8 cellular contexts compared by ENCODE assay signal in the genomic region with DNA sequence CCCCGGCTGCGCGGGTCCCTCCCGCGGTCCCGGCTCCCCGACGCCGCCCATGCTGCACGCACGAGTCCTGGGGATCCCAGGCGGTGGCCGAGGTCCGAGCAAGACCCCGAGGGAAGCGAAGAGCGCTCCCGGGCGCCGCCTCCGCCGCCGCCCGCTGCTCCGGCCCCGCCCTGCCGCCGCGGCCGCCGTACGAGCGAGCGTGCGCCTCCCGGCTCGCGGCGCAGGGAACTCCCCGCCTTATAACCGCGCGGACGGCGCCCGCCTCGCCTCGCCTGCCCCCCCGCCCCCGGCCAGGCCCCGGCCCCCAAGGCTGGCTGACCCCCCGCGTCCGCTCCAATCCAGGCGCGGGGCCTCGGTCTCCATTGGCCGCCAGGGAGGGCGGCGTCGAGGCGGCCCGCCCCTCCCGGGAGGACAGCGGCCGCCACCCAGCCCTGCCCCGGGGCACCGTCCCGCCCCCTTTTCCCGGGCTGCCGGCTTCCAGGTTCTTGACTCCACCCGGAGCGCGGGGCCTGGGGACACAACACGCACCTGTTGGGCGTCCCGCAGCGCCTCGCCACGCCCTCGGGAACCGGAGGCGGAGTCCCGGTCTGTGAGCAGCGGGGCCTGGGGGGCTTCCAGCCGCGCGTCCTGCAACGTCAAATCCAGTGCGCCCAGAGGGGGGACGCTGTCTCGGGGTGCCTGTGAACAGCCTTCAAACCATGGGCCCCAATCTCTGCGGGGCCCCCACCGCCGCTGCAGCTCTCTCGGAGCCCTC. TPM values are rescaled to one million over a fixed set of nuclear protein-coding genes. Genes with fewer than 3 reads are reported as not detected.
DNase-seq lines count a peak whose midpoint lies in the region; ATAC-seq and TF ChIP-seq lines count a peak whose summit lies in the region.

A gene with protein sequence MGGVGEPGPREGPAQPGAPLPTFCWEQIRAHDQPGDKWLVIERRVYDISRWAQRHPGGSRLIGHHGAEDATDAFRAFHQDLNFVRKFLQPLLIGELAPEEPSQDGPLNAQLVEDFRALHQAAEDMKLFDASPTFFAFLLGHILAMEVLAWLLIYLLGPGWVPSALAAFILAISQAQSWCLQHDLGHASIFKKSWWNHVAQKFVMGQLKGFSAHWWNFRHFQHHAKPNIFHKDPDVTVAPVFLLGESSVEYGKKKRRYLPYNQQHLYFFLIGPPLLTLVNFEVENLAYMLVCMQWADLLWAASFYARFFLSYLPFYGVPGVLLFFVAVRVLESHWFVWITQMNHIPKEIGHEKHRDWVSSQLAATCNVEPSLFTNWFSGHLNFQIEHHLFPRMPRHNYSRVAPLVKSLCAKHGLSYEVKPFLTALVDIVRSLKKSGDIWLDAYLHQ (minus strand): TSS at position 215 of the 754 bp plus-strand sequence. CDS start 164 bp downstream, at position 51.

- no peaks in the 10 kb centered on the region for H3K36me3 ChIP-seq in HAP-1 (replicated peaks)
- no peaks in the 10 kb centered on the region for H3K36me3 ChIP-seq in prostate gland

- under 1% methylated on average over 96 of the region's 96 CpGs for WGBS in right cardiac atrium
- 0% methylated on average over 34 of the region's 96 CpGs for WGBS in prostate gland

- in situ Hi-C loops in HAP-1 (cut with MboI; ENCODE audit: low sequenced_read_pairs) (no loop called here), astrocyte of the cerebellum (cut with HindIII; ENCODE audit: low sequenced_read_pairs) (no loop called here)

- DNase-seq in ELR (ENCODE audit: low read depth) (peak; percentile 82), HAP-1 (ENCODE audit: low spot score in 2 of 2) (peak; percentile 73 to 93), NCI-H1105 (lab: John Stamatoyannopoulos, UW) (peak; percentile 71), astrocyte of the cerebellum (ENCODE audit: low read depth) (no peak), right cardiac atrium (peak; percentile 90 to 96 (median 96)), prostate gland (ENCODE audit: low spot score) (peak; percentile 71)
- DNase-seq in T-helper 2 cell treated with Interferon-gamma antibody and Interleukin-4, amounts not matched to agents 5 μg/mL and 100 μg/mL, for 36 hours (ENCODE audit: low spot score) = peak; percentile 69

- peak; percentile 14 for TF ChIP-seq POLR2A in prostate gland (IDR thresholded peaks at IDR 0.05)

- no peaks in the 10 kb centered on the region for H3K36me3 Mint-ChIP-seq in T-helper 2 cell treated with Interferon-gamma antibody and Interleukin-4, amounts not matched to agents 5 μg/mL and 100 μg/mL, for 36 hours (ENCODE audit: low read depth)

- H3K4me1 Mint-ChIP-seq in T-helper 2 cell treated with Interferon-gamma antibody and Interleukin-4, amounts not matched to agents 5 μg/mL and 100 μg/mL, for 36 hours (ENCODE audit: low read depth) = peaks cover 2% of the 10 kb centered on the region

- ATAC-seq in right cardiac atrium = peak; percentile 91 to 94
- ATAC-seq in HG03378 (IDR thresholded peaks at IDR 0.05; ENCODE audit: unreplicated experiment) = no peak

- H3K27ac ChIP-seq in right cardiac atrium (ENCODE audit: low read length) (peak within 1 kb of the TSS; percentile 89), prostate gland (peak within 1 kb of the TSS; percentile 70 to 72)

- H3K9me3 Mint-ChIP-seq in T-helper 2 cell treated with Interferon-gamma antibody and Interleukin-4, amounts not matched to agents 5 μg/mL and 100 μg/mL, for 36 hours = no peaks in the 10 kb centered on the region

- intact Hi-C loops in right cardiac atrium (cut with DNase I) (loop anchor here in 1 of 4 donors (10.0 kb wide), 1 partner anchor 97 kb away; the partner anchor contains the start of genes FEN1 and TMEM258), prostate gland (cut with DNase I) (loop anchor here (2.0 kb wide), 1 partner anchor 95 kb away; no protein-coding TSS in a partner anchor)

- no peak within 1 kb of the TSS for H3K27ac Mint-ChIP-seq in T-helper 2 cell treated with Interferon-gamma antibody and Interleukin-4, amounts not matched to agents 5 μg/mL and 100 μg/mL, for 36 hours

- H3K4me1 ChIP-seq in HAP-1 (peaks cover 4% of the 10 kb centered on the region), right cardiac atrium (ENCODE audit: control insufficient read depth, insufficient read depth, low read length) (peaks cover 12% of the 10 kb centered on the region), prostate gland (replicated peaks) (peaks cover 9% of the 10 kb centered on the region)

- H3K27me3 ChIP-seq in HAP-1 (ENCODE audit: low read depth) (no peaks in the 10 kb centered on the region), right cardiac atrium (ENCODE audit: control insufficient read depth, insufficient read depth) (no peaks in the 10 kb centered on the region), prostate gland (replicated peaks; ENCODE audit: insufficient read depth) (no peaks in the 10 kb centered on the region)

- H3K4me3 ChIP-seq in HAP-1 (peak within 1 kb of the TSS; percentile 55), astrocyte of the cerebellum (ENCODE audit: low read depth, low read length) (peak within 1 kb of the TSS; percentile 68), right cardiac atrium (ENCODE audit: low read length) (peak within 1 kb of the TSS; percentile 61), prostate gland (peak within 1 kb of the TSS; percentile 73 to 85)

- peaks cover 5% of the 10 kb centered on the region for H3K27me3 Mint-ChIP-seq in T-helper 2 cell treated with Interferon-gamma antibody and Interleukin-4, amounts not matched to agents 5 μg/mL and 100 μg/mL, for 36 hours (ENCODE audit: low read depth)

- H3K4me3 Mint-ChIP-seq in T-helper 2 cell treated with Interferon-gamma antibody and Interleukin-4, amounts not matched to agents 5 μg/mL and 100 μg/mL, for 36 hours = peak within 1 kb of the TSS; percentile 88

- no peaks in the 10 kb centered on the region for H3K9me3 ChIP-seq in HAP-1
- no peaks in the 10 kb centered on the region for H3K9me3 ChIP-seq in right cardiac atrium (ENCODE audit: control insufficient read depth, low read length)
- no peaks in the 10 kb centered on the region for H3K9me3 ChIP-seq in prostate gland

- TF ChIP-seq CTCF in astrocyte of the cerebellum (IDR thresholded peaks at IDR 0.05; ENCODE audit: low read depth, low read length, missing control alignments) (peak; percentile 7), prostate gland (IDR thresholded peaks at IDR 0.05) (peak in 2 of 4 experiments; percentile 3 to 4)

RNA-seq across cellular contexts. Expression of the gene that starts here (rescaled TPM):
- total RNA-seq in right cardiac atrium (10 to 100 TPM; 37.5 to 50.1 (median 42.5) TPM), prostate gland (10 to 100 TPM; 18.5 to 74.9 TPM)
- polyA plus RNA-seq in right cardiac atrium = 43.1 TPM
